8 cellular contexts compared by ENCODE assay signal in the genomic region with DNA sequence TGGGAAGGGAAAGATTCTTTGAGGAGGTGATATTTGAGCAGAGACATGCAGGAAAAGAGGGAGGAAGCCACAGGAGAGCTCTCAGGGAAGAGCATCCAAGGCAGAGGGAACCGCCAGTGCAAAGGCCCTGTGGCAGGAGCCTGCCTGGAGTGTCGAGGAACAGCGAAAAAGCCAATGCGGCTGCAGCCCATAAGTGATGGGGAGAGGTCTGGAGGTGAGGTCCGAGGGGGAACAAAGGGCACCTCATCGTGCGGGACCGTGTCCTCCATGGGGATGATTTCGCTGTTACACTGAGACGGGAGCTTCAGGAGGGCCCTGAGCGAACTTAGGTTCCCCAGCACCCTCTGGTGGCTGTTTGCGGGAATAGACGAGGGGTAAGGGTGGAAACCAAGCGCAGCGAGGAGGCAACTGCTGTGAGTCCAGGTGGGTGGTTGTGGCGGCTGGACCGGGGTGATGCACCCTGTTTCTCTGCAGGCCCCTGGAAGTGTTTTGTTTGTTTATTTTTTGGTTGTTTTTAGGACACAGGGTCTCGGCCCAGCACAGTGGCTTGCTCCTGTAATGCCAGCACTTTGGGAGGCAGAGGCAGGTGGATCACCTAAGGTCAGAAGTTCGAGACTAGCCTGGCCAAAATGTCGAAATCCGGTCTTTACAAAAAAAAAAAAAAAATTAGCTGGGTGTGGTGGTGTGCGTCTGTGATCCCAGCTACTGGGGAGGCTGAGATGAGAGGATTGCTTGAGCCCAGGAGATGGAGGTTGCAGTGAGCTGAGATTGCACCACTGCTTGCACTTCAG. TPM values are rescaled to one million over a fixed set of nuclear protein-coding genes. Genes with fewer than 3 reads are reported as not detected.
DNase-seq lines count a peak whose midpoint lies in the region; ATAC-seq, FAIRE-seq and TF ChIP-seq lines count a peak whose summit lies in the region.

No MANE protein-coding gene starts in this region.

- H3K36me3 ChIP-seq in pancreas, result peaks cover 0 to 3% (median 0%) of the 10 kb centered on the region in 3 donors

- H3K27ac ChIP-seq in foreskin keratinocyte (no peak overlapping the region), pancreas (no peak overlapping the region)

- TF ChIP-seq CTCF in foreskin keratinocyte (conservative IDR thresholded peaks at IDR 0.05), result peak; percentile 89
- TF ChIP-seq CTCF in pancreas (IDR thresholded peaks at IDR 0.05), result peak; percentile 38 to 69 (median 50)
- peak; percentile 87 for TF ChIP-seq CTCF in type B pancreatic cell (conservative IDR thresholded peaks at IDR 0.05)

- no peaks in the 10 kb centered on the region for H3K9me3 ChIP-seq in pancreas

- no peak overlapping the region for H3K4me3 ChIP-seq in pancreas

- ATAC-seq in foreskin keratinocyte (peak; percentile 74), pancreas (peak; percentile 78 to 97 (median 90)), GM21390 (IDR thresholded peaks at IDR 0.05; ENCODE audit: unreplicated experiment) (no peak)

- no peak overlapping the region for H3K4me3 Mint-ChIP-seq in type B pancreatic cell

- H3K27me3 ChIP-seq in foreskin keratinocyte (no peaks in the 10 kb centered on the region), pancreas (no peaks in the 10 kb centered on the region)

- no peak for FAIRE-seq in pancreas (lab: Jason Lieb, UNC)

- intact Hi-C loops in pancreas (cut with DNase I), result no loop called here

- H3K36me3 Mint-ChIP-seq in type B pancreatic cell, result peaks cover 7% of the 10 kb centered on the region

- no peaks in the 10 kb centered on the region for H3K9me3 Mint-ChIP-seq in type B pancreatic cell

- no peaks in the 10 kb centered on the region for H3K4me1 ChIP-seq in foreskin keratinocyte
- H3K4me1 ChIP-seq in pancreas, result no peaks in the 10 kb centered on the region

- H3K27me3 Mint-ChIP-seq in type B pancreatic cell, result peaks cover 17% of the 10 kb centered on the region

- 16 to 19% methylated on average over 22 of the region's 22 CpGs for WGBS in pancreas, 2 donors

- H3K27ac Mint-ChIP-seq in type B pancreatic cell, result no peak overlapping the region

- no peaks in the 10 kb centered on the region for H3K4me1 Mint-ChIP-seq in type B pancreatic cell (ENCODE audit: unreplicated experiment)

- DNase-seq in Daoy (ENCODE audit: low read depth) (peak; percentile 84), LHCN-M2 (ENCODE audit: low read depth) (peak; percentile 69), RPMI8226 (peak; percentile 82), foreskin keratinocyte (peak in 1 of 2 donors; percentile 62), pancreas (peak in 5 of 6 donors; percentile 53 to 85 (median 77)), type B pancreatic cell (ENCODE audit: extremely low spot score, unreplicated experiment) (no peak)
- peak; percentile 47 to 49 for DNase-seq in activated T-helper 1 cell treated with anti-CD3 and anti-CD28 coated beads, Interleukin-2, amount 50 U/mL, for 16 hours (ENCODE audit: low read depth in 1 of 2, low spot score in 1 of 2)

RNA-seq across cellular contexts. Expression of a gene that starts 5.9 kb away (rescaled TPM):
- 7.4 and 9.7 TPM in 2 replicates for total RNA-seq in Daoy (2014; rRNA removed; shearing (Covaris generic))
- total RNA-seq in LHCN-M2 (2014; rRNA removed) (66.0 and 75.3 TPM in 2 replicates), foreskin keratinocyte (70.2 and 74.9 TPM in 2 replicates), pancreas (10 to 100 TPM; 14.8 to 28.3 (median 21.6) TPM), type B pancreatic cell (ENCODE audit: low replicate concordance) (10.3 and 21.0 TPM in 2 replicates)
- polyA plus RNA-seq in LHCN-M2 (2012), result 260 TPM
- polyA plus RNA-seq in foreskin keratinocyte (93.3 and 98.9 TPM in 2 replicates), pancreas (10 to 100 TPM; 13.4 to 17.9 TPM)

RNA-seq across cellular contexts. Expression of a gene that starts 38.0 kb away (rescaled TPM):
- total RNA-seq in Daoy (2014; rRNA removed; shearing (Covaris generic)), result 48.0 and 56.6 TPM in 2 replicates
- total RNA-seq in LHCN-M2 (2014; rRNA removed) (78.7 and 86.8 TPM in 2 replicates), foreskin keratinocyte (73.1 and 76.9 TPM in 2 replicates), pancreas (100 to 1,000 TPM; 297 to 510 (median 392) TPM), type B pancreatic cell (ENCODE audit: low replicate concordance) (274 and 291 TPM in 2 replicates)
- polyA plus RNA-seq in LHCN-M2 (2012), result 182 TPM
- polyA plus RNA-seq in foreskin keratinocyte (128 and 142 TPM in 2 replicates), pancreas (100 to 1,000 TPM; 304 to 576 TPM)
